Comparison of ENCODE assay signal across 8 cellular contexts in genomic region chr6:132820629-132821381, GRCh38. TPM values are rescaled to one million over a fixed set of nuclear protein-coding genes. Genes with fewer than 3 reads are reported as not detected.
DNase-seq lines count a peak whose midpoint lies in the region; ATAC-seq, FAIRE-seq and TF ChIP-seq lines count a peak whose summit lies in the region.

No MANE protein-coding gene starts in this region.

- peak overlapping the region; percentile 20 for H3K4me3 Mint-ChIP-seq in Caco-2 (ENCODE audit: unreplicated experiment)
- H3K4me3 Mint-ChIP-seq in activated CD8-positive, alpha-beta T cell treated with anti-CD3 and anti-CD28 coated beads, Interleukin-2, amount 10 ng/mL, durations not matched to agents 7 days and 5 days = no peak overlapping the region
- H3K4me3 Mint-ChIP-seq in T-helper 2 cell treated with Interferon-gamma antibody and Interleukin-4, amounts not matched to agents 5 μg/mL and 100 μg/mL, for 36 hours = no peak overlapping the region

- intact Hi-C loops in Caco-2 (cut with micrococcal nuclease; ENCODE audit: unreplicated experiment) = loop anchor here (5.0 kb wide), 1 partner anchor 289 kb away; no protein-coding TSS in a partner anchor

- H3K4me1 ChIP-seq in Caco-2 (no peaks in the 10 kb centered on the region; the same call in none of the 2 replicates), small intestine (ENCODE audit: control insufficient read depth in 2 of 2, insufficient read depth in 1 of 2, low read depth in 1 of 2, low read length in 1 of 2) (peaks cover 4 to 9% of the 10 kb centered on the region in 2 donors)

- H3K4me3 ChIP-seq in Caco-2 (ENCODE audit: low read depth, low read length) = no peak overlapping the region
- H3K4me3 ChIP-seq in small intestine (ENCODE audit: low read depth in 1 of 2, low read length in 2 of 2) = no peak overlapping the region

- FAIRE-seq in GM12892 (lab: Jason Lieb, UNC) = no peak
- no peak for FAIRE-seq in small intestine (lab: Jason Lieb, UNC)

- H3K4me1 Mint-ChIP-seq in Caco-2 (ENCODE audit: low read depth, unreplicated experiment) = peaks cover 17% of the 10 kb centered on the region
- H3K4me1 Mint-ChIP-seq in activated CD8-positive, alpha-beta T cell treated with anti-CD3 and anti-CD28 coated beads, Interleukin-2, amount 10 ng/mL, durations not matched to agents 7 days and 5 days (ENCODE audit: low read depth) = peaks cover 43% of the 10 kb centered on the region
- H3K4me1 Mint-ChIP-seq in T-helper 2 cell treated with Interferon-gamma antibody and Interleukin-4, amounts not matched to agents 5 μg/mL and 100 μg/mL, for 36 hours (ENCODE audit: low read depth) = peaks cover 23% of the 10 kb centered on the region

- H3K27ac ChIP-seq in small intestine (ENCODE audit: low read depth in 1 of 2, low read length in 1 of 2) = peak overlapping the region in 1 of 2 donors; percentile 8

- H3K36me3 Mint-ChIP-seq in Caco-2 (ENCODE audit: insufficient read depth, unreplicated experiment) = peaks cover 61% of the 10 kb centered on the region
- H3K36me3 Mint-ChIP-seq in activated CD8-positive, alpha-beta T cell treated with anti-CD3 and anti-CD28 coated beads, Interleukin-2, amount 10 ng/mL, durations not matched to agents 7 days and 5 days (ENCODE audit: low read depth) = peaks cover 40% of the 10 kb centered on the region
- peaks cover 40% of the 10 kb centered on the region for H3K36me3 Mint-ChIP-seq in T-helper 2 cell treated with Interferon-gamma antibody and Interleukin-4, amounts not matched to agents 5 μg/mL and 100 μg/mL, for 36 hours (ENCODE audit: low read depth)

- TF ChIP-seq POLR2A in GM12892 (IDR thresholded peaks at IDR 0.05; ENCODE audit: low read depth, low read length) = no peak; the same call in 1 of the 2 replicates

- WGBS in small intestine, 3 donors = 52 to 59% (median 54%) methylated on average over 5 of the region's 5 CpGs

- TF ChIP-seq CTCF in Caco-2 (IDR thresholded peaks at IDR 0.05; ENCODE audit: insufficient read depth in 1 of 2, low read depth in 1 of 2, low read length in 1 of 2, severe bottlenecking in 1 of 2, unreplicated experiment in 1 of 2) = no peak

- H3K9me3 Mint-ChIP-seq in Caco-2 (ENCODE audit: unreplicated experiment) = no peaks in the 10 kb centered on the region
- H3K9me3 Mint-ChIP-seq in activated CD8-positive, alpha-beta T cell treated with anti-CD3 and anti-CD28 coated beads, Interleukin-2, amount 10 ng/mL, durations not matched to agents 7 days and 5 days (ENCODE audit: insufficient read depth) = no peaks in the 10 kb centered on the region
- no peaks in the 10 kb centered on the region for H3K9me3 Mint-ChIP-seq in T-helper 2 cell treated with Interferon-gamma antibody and Interleukin-4, amounts not matched to agents 5 μg/mL and 100 μg/mL, for 36 hours

- H3K27ac Mint-ChIP-seq in Caco-2 (ENCODE audit: unreplicated experiment) = peak overlapping the region; percentile 71
- H3K27ac Mint-ChIP-seq in activated CD8-positive, alpha-beta T cell treated with anti-CD3 and anti-CD28 coated beads, Interleukin-2, amount 10 ng/mL, durations not matched to agents 7 days and 5 days = no peak overlapping the region
- H3K27ac Mint-ChIP-seq in T-helper 2 cell treated with Interferon-gamma antibody and Interleukin-4, amounts not matched to agents 5 μg/mL and 100 μg/mL, for 36 hours = no peak overlapping the region

- peak; percentile 15 for ATAC-seq in activated CD8-positive, alpha-beta T cell treated with anti-CD3 and anti-CD28 coated beads, Interleukin-2, amount 10 ng/mL, durations not matched to agents 7 days and 5 days
- peak; percentile 28 for ATAC-seq in left lobe of liver
- ATAC-seq in GM19463 (IDR thresholded peaks at IDR 0.05; ENCODE audit: unreplicated experiment) = no peak

- BruUV-seq in Caco-2 (replicated peaks; lab: Mats Ljungman, UMichigan) = no TSS peak

- DNase-seq in Caco-2 (peak in 1 of 2 experiments; percentile 38), HT1080 (ENCODE audit: low read depth) (peak; percentile 47), left lobe of liver (ENCODE audit: low spot score) (no peak), GM12892 (ENCODE audit: insufficient read length) (no peak), small intestine (no peak)
- DNase-seq in activated CD8-positive, alpha-beta T cell treated with anti-CD3 and anti-CD28 coated beads, Interleukin-2, amount 10 ng/mL, durations not matched to agents 7 days and 5 days = no peak
- no peak for DNase-seq in T-helper 2 cell treated with Interferon-gamma antibody and Interleukin-4, amounts not matched to agents 5 μg/mL and 100 μg/mL, for 36 hours (ENCODE audit: low spot score)

- H3K36me3 ChIP-seq in Caco-2 (ENCODE audit: control insufficient read depth, insufficient read depth, low read length) (peaks cover 11% of the 10 kb centered on the region), small intestine (ENCODE audit: control insufficient read depth in 2 of 2, insufficient read depth in 2 of 2, low read length in 2 of 2) (peaks cover 17 to 20% of the 10 kb centered on the region in 2 donors)

- no peaks in the 10 kb centered on the region for H3K27me3 ChIP-seq in Caco-2 (replicated peaks; ENCODE audit: control insufficient read depth, insufficient read depth, low read length)
- H3K27me3 ChIP-seq in small intestine (ENCODE audit: control insufficient read depth in 2 of 2, insufficient read depth in 2 of 2, low read length in 2 of 2) = no peaks in the 10 kb centered on the region

- H3K9me3 ChIP-seq in Caco-2 = no peaks in the 10 kb centered on the region
- no peaks in the 10 kb centered on the region for H3K9me3 ChIP-seq in small intestine (ENCODE audit: control insufficient read depth, low read depth)

- H3K27me3 Mint-ChIP-seq in Caco-2 (ENCODE audit: insufficient read depth, unreplicated experiment) = no peaks in the 10 kb centered on the region
- no peaks in the 10 kb centered on the region for H3K27me3 Mint-ChIP-seq in activated CD8-positive, alpha-beta T cell treated with anti-CD3 and anti-CD28 coated beads, Interleukin-2, amount 10 ng/mL, durations not matched to agents 7 days and 5 days (ENCODE audit: low read depth)
- no peaks in the 10 kb centered on the region for H3K27me3 Mint-ChIP-seq in T-helper 2 cell treated with Interferon-gamma antibody and Interleukin-4, amounts not matched to agents 5 μg/mL and 100 μg/mL, for 36 hours (ENCODE audit: low read depth)

- CTCF ChIA-PET in Caco-2 (lab: Charles Lee) = interaction anchor here (0.7 kb wide), 1 partner anchor 646 kb away, joined by 3 read pairs; no protein-coding TSS in a partner anchor
- CTCF ChIA-PET in activated CD8-positive, alpha-beta T cell treated with anti-CD3 and anti-CD28 coated beads, Interleukin-2, amount 10 ng/mL, durations not matched to agents 7 days and 5 days (lab: Charles Lee) = no interaction called here

- POLR2A ChIA-PET in Caco-2 (lab: Charles Lee) = no interaction called here
- POLR2A ChIA-PET in activated CD8-positive, alpha-beta T cell treated with anti-CD3 and anti-CD28 coated beads, Interleukin-2, amount 10 ng/mL, durations not matched to agents 7 days and 5 days (lab: Charles Lee) = interaction anchor here (0.9 kb wide), 1 partner anchor 112 kb away, joined by 3 read pairs; no protein-coding TSS in a partner anchor

RNA-seq across cellular contexts. Expression of gene RPS12, which starts 6.4 kb away (rescaled TPM):
- total RNA-seq in Caco-2 (2022) (1,111 and 1,154 TPM in 2 replicates), left lobe of liver (384 TPM)
- 2,136 and 3,212 TPM in 2 replicates for total RNA-seq in HT1080 (2014; rRNA removed; shearing (Covaris generic))
- polyA plus RNA-seq in HT1080 (2015; cell fraction: cytosol; rRNA removed) = 4,566 and 5,181 TPM in 2 replicates
- 872 and 902 TPM in 2 replicates for polyA plus RNA-seq in HT1080 (2015; cell fraction: nucleus; rRNA removed)
- 1,000 to 10,000 TPM; 1,299 to 1,346 TPM for total RNA-seq in activated CD8-positive, alpha-beta T cell treated with anti-CD3 and anti-CD28 coated beads, Interleukin-2, amount 10 ng/mL, durations not matched to agents 7 days and 5 days
- 4,043 TPM for polyA plus RNA-seq in GM12892 (2012; ENCODE audit: missing spikeins)
- polyA plus RNA-seq in small intestine = 1,000 to 10,000 TPM; 1,501 to 3,927 (median 2,948) TPM

RNA-seq across cellular contexts. Expression of gene SLC18B1, which starts 22.4 kb away (rescaled TPM):
- total RNA-seq in Caco-2 (2022) = 7.8 and 11.3 TPM in 2 replicates
- 4.5 and 5.5 TPM in 2 replicates for total RNA-seq in HT1080 (2014; rRNA removed; shearing (Covaris generic))
- 4.1 and 5.0 TPM in 2 replicates for polyA plus RNA-seq in HT1080 (2015; cell fraction: cytosol; rRNA removed)
- polyA plus RNA-seq in HT1080 (2015; cell fraction: nucleus; rRNA removed) = 6.1 and 6.5 TPM in 2 replicates
- 1 to 10 TPM; 6.0 to 6.3 TPM for total RNA-seq in activated CD8-positive, alpha-beta T cell treated with anti-CD3 and anti-CD28 coated beads, Interleukin-2, amount 10 ng/mL, durations not matched to agents 7 days and 5 days
- 4.5 TPM for total RNA-seq in left lobe of liver
- polyA plus RNA-seq in GM12892 (2012; ENCODE audit: missing spikeins) = 5.2 TPM
- polyA plus RNA-seq in small intestine = 10 to 100 TPM in 2 of 3 donors, 1 to 10 TPM in 1; 6.2 to 16.2 (median 13.9) TPM
